In genomic region chrX:119887721-119888425, GRCh38 we compare ENCODE assay signal across 8 cellular contexts. TPM values are rescaled to one million over a fixed set of nuclear protein-coding genes. Genes with fewer than 3 reads are reported as not detected.
DNase-seq lines count a peak whose midpoint lies in the region; ATAC-seq and TF ChIP-seq lines count a peak whose summit lies in the region.

No MANE protein-coding gene starts in this region.

- H3K4me2 ChIP-seq in DOHH2 (ENCODE audit: low read length): peak overlapping the region; percentile 65

- H3K4me3 ChIP-seq in DOHH2 (ENCODE audit: low read length): peak overlapping the region; percentile 67
- peak overlapping the region; percentile 43 for H3K4me3 ChIP-seq in lower lobe of right lung

- H3K4me1 ChIP-seq in DOHH2 (ENCODE audit: control insufficient read depth, low read length) (peaks cover 6% of the 10 kb centered on the region), lower lobe of right lung (no peaks in the 10 kb centered on the region)

- H3K27ac ChIP-seq in DOHH2 (ENCODE audit: low read depth, low read length): no peak overlapping the region
- no peak overlapping the region for H3K27ac ChIP-seq in lower lobe of right lung

- intact Hi-C loops in lower lobe of right lung (cut with DNase I): no loop called here

- H4K20me1 ChIP-seq in DOHH2 (ENCODE audit: control insufficient read depth, insufficient read depth, low read depth, low read length): no peaks in the 10 kb centered on the region

- DNase-seq in HEK293T (ENCODE audit: extremely low spot score) (peak; percentile 93), NCI-H345 treated with DMSO at 0.1 percent for 48 hours (lab: John Stamatoyannopoulos, UW; ENCODE audit: unreplicated experiment) (peak; percentile 61), ecto neural progenitor cell (ENCODE audit: low spot score) (peak; percentile 81), lower lobe of right lung (peak; percentile 80)
- DNase-seq in activated CD4-positive, alpha-beta T cell treated with anti-CD3 and anti-CD28 coated beads, Interleukin-2, amount 50 U/mL, for 24 hours (ENCODE audit: low read depth in 1 of 2, low spot score in 1 of 2): peak; percentile 17 to 25
- peak; percentile 28 for DNase-seq in stimulated activated CD8-positive, alpha-beta memory T cell treated with anti-CD3 and anti-CD28 coated beads, Interleukin-4, amount 100 ng/mL, for 24 hours (ENCODE audit: low read depth)

- ATAC-seq in lower lobe of right lung (peak; percentile 85 to 94), GM21717 (IDR thresholded peaks at IDR 0.05; ENCODE audit: unreplicated experiment) (no peak)

- H3K36me3 ChIP-seq in DOHH2 (ENCODE audit: control insufficient read depth, low read length) (no peaks in the 10 kb centered on the region), lower lobe of right lung (no peaks in the 10 kb centered on the region)

- POLR2A ChIA-PET in HEK293T (lab: Yijun Ruan, JAX): interaction anchor here (0.6 to 2.6 kb wide), 11 partner anchors 9 to 127 kb away, joined by 3 to 23 read pairs (median 3); partner anchors contain the start of genes NDUFA1, RNF113A, RPL39 and UPF3B

- H3K9me3 ChIP-seq in DOHH2 (ENCODE audit: control insufficient read depth, insufficient read depth, low read length) (no peaks in the 10 kb centered on the region), lower lobe of right lung (no peaks in the 10 kb centered on the region)

- H3K9me2 ChIP-seq in DOHH2 (replicated peaks; ENCODE audit: control insufficient read depth, low read length): no peaks in the 10 kb centered on the region

- H3K79me2 ChIP-seq in DOHH2 (ENCODE audit: control insufficient read depth, low read length): no peaks in the 10 kb centered on the region

- H3K27me3 ChIP-seq in DOHH2 (ENCODE audit: control insufficient read depth, low read length): no peaks in the 10 kb centered on the region
- no peaks in the 10 kb centered on the region for H3K27me3 ChIP-seq in lower lobe of right lung (ENCODE audit: low read depth)

- no peaks in the 10 kb centered on the region for H3F3A ChIP-seq in DOHH2 (ENCODE audit: control insufficient read depth, insufficient read depth)

- TF ChIP-seq CTCF in DOHH2 (IDR thresholded peaks at IDR 0.05; ENCODE audit: low read depth, low read length, poor library complexity, severe bottlenecking) (peak; percentile 63), lower lobe of right lung (IDR thresholded peaks at IDR 0.05) (peak; percentile 60)

- CTCF ChIA-PET in HEK293T (lab: Yijun Ruan, JAX): interaction anchor here (0.6 to 1.8 kb wide), 6 partner anchors 9 to 56 kb away, joined by 3 to 10 read pairs (median 4); partner anchors contain the start of gene NKAP

TF ChIP-seq in HEK293T, 16 proteins besides CTCF, POLR2A, EP300 and RAD21:
- TF ChIP-seq L3MBTL2 (conservative IDR thresholded peaks at IDR 0.05) (peak; percentile 26; the same call in 1 of the 2 replicates), PKNOX1 (IDR thresholded peaks at IDR 0.05) (no peak), ELF4 (IDR thresholded peaks at IDR 0.05) (no peak), FOXA1 (IDR thresholded peaks at IDR 0.05) (no peak), SUZ12 (IDR thresholded peaks at IDR 0.05) (no peak)

RNA-seq across cellular contexts. Expression of gene AKAP14, which starts 7.8 kb away (rescaled TPM):
- 4.8 TPM for total RNA-seq in lower lobe of right lung

RNA-seq across cellular contexts. Expression of gene NDUFA1, which starts 16.2 kb away (rescaled TPM):
- total RNA-seq in lower lobe of right lung: 79.2 TPM

RNA-seq across cellular contexts. Expression of gene RNF113A, which starts 16.3 kb away (rescaled TPM):
- 13.5 TPM for total RNA-seq in lower lobe of right lung

RNA-seq across cellular contexts. Expression of gene UPF3B, which starts 35.1 kb away (rescaled TPM):
- 6.6 TPM for total RNA-seq in lower lobe of right lung

RNA-seq across cellular contexts. Expression of gene NKAP, which starts 55.7 kb away (rescaled TPM):
- 8.8 TPM for total RNA-seq in lower lobe of right lung

Comparison
In these comparisons a context has a peak if more than half of its experiments do, and no peak if none do; other contexts are left out.
1. DNase-seq: peak in every context shown above with its lines; median percentile 93 in HEK293T; 81 in ecto neural progenitor cell; 80 in lower lobe of right lung; 61 in NCI-H345 treated with DMSO at 0.1 percent for 48 hours; 28 in stimulated activated CD8-positive, alpha-beta memory T cell treated with anti-CD3 and anti-CD28 coated beads, Interleukin-4, amount 100 ng/mL, for 24 hours; 21 in activated CD4-positive, alpha-beta T cell treated with anti-CD3 and anti-CD28 coated beads, Interleukin-2, amount 50 U/mL, for 24 hours.